ENCODE assay signal across 19 cellular contexts in genomic region chr5:41831155-41831554, GRCh38. TPM values are rescaled to one million over a fixed set of nuclear protein-coding genes. Genes with fewer than 3 reads are reported as not detected.
DNase-seq lines count a peak whose midpoint lies in the region; ATAC-seq lines count a peak whose summit lies in the region.
"Had no signal": no experiment of that assay in that cellular context is flagged by ENCODE, and none has a peak within 500 bp of the region (broad histone marks: within the 10 kb centered on the region; RNA-seq: fewer than 3 reads in every experiment).

No MANE protein-coding gene starts in this region.

- no peak overlapping the region for H2BK12ac ChIP-seq in mesenchymal stem cell (ENCODE audit: low read length in 2 of 2)

- H4K91ac ChIP-seq in mesenchymal stem cell (ENCODE audit: low read length): no peak overlapping the region

- H3K4me1 Mint-ChIP-seq in activated T-cell treated with anti-CD3 and anti-CD28 coated beads, Interleukin-2, amount 50 U/mL, for 72 hours (ENCODE audit: low read depth): peaks cover 27% of the 10 kb centered on the region
- H3K4me1 Mint-ChIP-seq: activated B cell treated with CpG ODN at 0.5 μM for 24 hours had no signal

- H3K14ac ChIP-seq in mesenchymal stem cell (ENCODE audit: low read length in 2 of 2): no peak overlapping the region

- no peaks in the 10 kb centered on the region for H3K27me3 ChIP-seq in mesenchymal stem cell (ENCODE audit: control insufficient read depth in 1 of 2, insufficient read depth in 1 of 2, low read length in 2 of 2)
- H3K27me3 ChIP-seq: ascending aorta, hepatocyte, tibial nerve had no signal

- H3K23ac ChIP-seq in mesenchymal stem cell (ENCODE audit: low read length in 2 of 2): no peak overlapping the region

- H4K8ac ChIP-seq in mesenchymal stem cell (ENCODE audit: low read length): no peak overlapping the region

- no peaks in the 10 kb centered on the region for H3K79me1 ChIP-seq in mesenchymal stem cell (replicated peaks; ENCODE audit: low read length, poor library complexity, severe bottlenecking)

- H3K9me3 ChIP-seq in mesenchymal stem cell (ENCODE audit: control insufficient read depth, low read length): no peaks in the 10 kb centered on the region
- H3K9me3 ChIP-seq: ascending aorta, tibial nerve had no signal

- no peak overlapping the region for H2AK5ac ChIP-seq in mesenchymal stem cell (ENCODE audit: low read length, severe bottlenecking)

- no peak overlapping the region for H3K4me3 Mint-ChIP-seq in activated T-cell treated with anti-CD3 and anti-CD28 coated beads, Interleukin-2, amount 50 U/mL, for 72 hours
- H3K4me3 Mint-ChIP-seq: activated B cell treated with CpG ODN at 0.5 μM for 24 hours; activated T-cell treated with anti-CD3 and anti-CD28 coated beads, Interleukin-2, amount 50 U/mL, for 4 hours; CD8-positive, alpha-beta T cell had no signal

- H3K27ac Mint-ChIP-seq in activated T-cell treated with anti-CD3 and anti-CD28 coated beads, Interleukin-2, amount 50 U/mL, for 72 hours: peak overlapping the region; percentile 17
- H3K27ac Mint-ChIP-seq: activated B cell treated with CpG ODN at 0.5 μM for 24 hours; CD8-positive, alpha-beta T cell had no signal

- no peak overlapping the region for H2BK15ac ChIP-seq in mesenchymal stem cell (ENCODE audit: low read depth, poor library complexity, severe bottlenecking)

- H3K4me1 ChIP-seq in mesenchymal stem cell (ENCODE audit: control insufficient read depth, insufficient read depth, low read depth, low read length): no peaks in the 10 kb centered on the region

- no peak overlapping the region for H3K4ac ChIP-seq in mesenchymal stem cell (ENCODE audit: low read depth in 1 of 2, low read length in 2 of 2)

- H2BK120ac ChIP-seq in mesenchymal stem cell (ENCODE audit: low read depth, low read length): peak overlapping the region; percentile 34

- ATAC-seq in activated T-cell treated with anti-CD3 and anti-CD28 coated beads, Interleukin-2, amount 50 U/mL, for 72 hours (replicated peaks in 1 of 2): no peak
- peak; percentile 69 for ATAC-seq in GM21526 (IDR thresholded peaks at IDR 0.05; ENCODE audit: low FRiP score, unreplicated experiment)
- peak; percentile 60 for ATAC-seq in HG03159 (IDR thresholded peaks at IDR 0.05; ENCODE audit: unreplicated experiment)
- ATAC-seq: activated T-cell treated with anti-CD3 and anti-CD28 coated beads, Interleukin-2, amount 50 U/mL, for 4 hours; CD8-positive, alpha-beta T cell; left lobe of liver had no signal

- peaks cover 0 to 45% of the 10 kb centered on the region in 2 experiments for H3K36me3 ChIP-seq in mesenchymal stem cell (ENCODE audit: control insufficient read depth in 1 of 2, insufficient read depth in 2 of 2, low read depth in 1 of 2, low read length in 2 of 2)

- H3K18ac ChIP-seq in mesenchymal stem cell (ENCODE audit: low read depth in 1 of 2, low read length in 2 of 2): no peak overlapping the region

- H2AFZ ChIP-seq in mesenchymal stem cell (ENCODE audit: low read depth, low read length): no peak overlapping the region
- H2AFZ ChIP-seq: hepatocyte had no signal

- H3K36me3 Mint-ChIP-seq in activated T-cell treated with anti-CD3 and anti-CD28 coated beads, Interleukin-2, amount 50 U/mL, for 72 hours (ENCODE audit: insufficient read depth in 2 of 2): peaks cover 18 to 49% of the 10 kb centered on the region in 2 donors

- no peaks in the 10 kb centered on the region for H3K27me3 Mint-ChIP-seq in activated T-cell treated with anti-CD3 and anti-CD28 coated beads, Interleukin-2, amount 50 U/mL, for 72 hours (ENCODE audit: low read depth)
- H3K27me3 Mint-ChIP-seq: activated B cell treated with CpG ODN at 0.5 μM for 24 hours had no signal

- H3K4me2 ChIP-seq in mesenchymal stem cell (ENCODE audit: low read length, poor library complexity, severe bottlenecking): no peak overlapping the region
- H3K4me2 ChIP-seq: hepatocyte, KMS-11 had no signal

- no peaks in the 10 kb centered on the region for H3K9me3 Mint-ChIP-seq in activated T-cell treated with anti-CD3 and anti-CD28 coated beads, Interleukin-2, amount 50 U/mL, for 72 hours
- H3K9me3 Mint-ChIP-seq: activated B cell treated with CpG ODN at 0.5 μM for 24 hours; activated T-cell treated with anti-CD3 and anti-CD28 coated beads, Interleukin-2, amount 50 U/mL, for 4 hours; CD8-positive, alpha-beta T cell had no signal

- H3K4me3 ChIP-seq in mesenchymal stem cell (ENCODE audit: insufficient read depth in 1 of 2, low read depth in 1 of 2, low read length in 2 of 2): no peak overlapping the region
- H3K4me3 ChIP-seq: ascending aorta, hepatocyte, tibial nerve had no signal

- no peak overlapping the region for H3K27ac ChIP-seq in mesenchymal stem cell (ENCODE audit: low read length, poor library complexity, severe bottlenecking)
- H3K27ac ChIP-seq: ascending aorta, hepatocyte, KMS-11, tibial nerve had no signal

- DNase-seq in activated T-cell treated with anti-CD3 and anti-CD28 coated beads, Interleukin-2, amount 50 U/mL, for 72 hours: no peak
- DNase-seq in activated T-cell treated with anti-CD3 and anti-CD28 coated beads for 4 hours (no peak), mesenchymal stem cell (no peak), NCI-H774 (lab: John Stamatoyannopoulos, UW) (no peak), iPS-NIHi11 (ENCODE audit: low spot score) (no peak)
- no peak for DNase-seq in activated T-cell treated with anti-CD3 and anti-CD28 coated beads, Interleukin-2, amount 50 U/mL, for 48 hours
- DNase-seq: activated B cell treated with CpG ODN at 0.5 μM for 24 hours; activated T-cell treated with anti-CD3 and anti-CD28 coated beads, Interleukin-2, amount 50 U/mL, for 4 hours; CD8-positive, alpha-beta T cell; dermis blood vessel endothelial cell; H7; NCI-H2081 had no signal

- 95% methylated on average over 3 of the region's 3 CpGs for WGBS in mesenchymal stem cell

- H2BK5ac ChIP-seq in mesenchymal stem cell (ENCODE audit: low read depth, low read length, poor library complexity, severe bottlenecking): no peak overlapping the region

- H3K9ac ChIP-seq in mesenchymal stem cell (ENCODE audit: low read length): no peak overlapping the region
- H3K9ac ChIP-seq: KMS-11 had no signal

RNA-seq across cellular contexts. Expression of gene OXCT1, which starts 39.1 kb away (rescaled TPM):
- 10 to 100 TPM; 58.7 to 63.8 TPM for total RNA-seq in activated T-cell treated with anti-CD3 and anti-CD28 coated beads, Interleukin-2, amount 50 U/mL, for 72 hours
- 11.0 TPM for polyA plus RNA-seq in mesenchymal stem cell (2013, experiment 1 of 2)
- polyA plus RNA-seq in mesenchymal stem cell (2013, experiment 2 of 2): 10.8 TPM

Comparison
In these comparisons a context has a peak if more than half of its experiments do, and no peak if none do; other contexts are left out.
1. ATAC-seq: peak in GM21526 (single experiment) and HG03159 (single experiment); none in activated T-cell treated with anti-CD3 and anti-CD28 coated beads, Interleukin-2, amount 50 U/mL, for 72 hours (0 of 2).